ENCODE assay signal across 15 cellular contexts in the genomic region with DNA sequence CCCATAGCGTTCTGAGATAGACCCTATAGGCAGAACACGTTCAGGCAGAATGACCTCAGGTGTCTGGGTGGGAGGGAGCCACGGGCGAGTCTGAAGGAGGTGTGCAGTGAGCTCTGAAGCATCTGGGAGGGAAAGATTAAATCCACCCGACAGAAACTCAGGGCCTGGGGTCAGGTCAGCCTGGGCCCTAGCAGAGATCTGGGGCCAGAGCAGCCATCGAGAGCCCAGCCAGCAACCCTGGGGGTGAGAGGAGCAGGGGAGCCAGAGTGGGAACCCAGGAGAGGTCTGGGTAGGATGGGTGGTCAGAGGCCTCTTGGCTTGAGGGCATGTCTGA. TPM values are rescaled to one million over a fixed set of nuclear protein-coding genes. Genes with fewer than 3 reads are reported as not detected.
DNase-seq lines count a peak whose midpoint lies in the region; ATAC-seq and TF ChIP-seq lines count a peak whose summit lies in the region.
"Had no signal": no experiment of that assay in that cellular context is flagged by ENCODE, and none has a peak within 500 bp of the region (broad histone marks: within the 10 kb centered on the region; RNA-seq: fewer than 3 reads in every experiment).

No MANE protein-coding gene starts in this region.

- ATAC-seq in WTC11 (no peak), foreskin keratinocyte (no peak), HG03457 (IDR thresholded peaks at IDR 0.05; ENCODE audit: unreplicated experiment) (no peak)
- ATAC-seq in natural killer cell treated with Interleukin-12 subunit alpha and Interleukin-12 subunit beta and Interleukin-15 and Interleukin-18, amount 100 ng/mL, for 72 hours: no peak
- ATAC-seq: CD8-positive, alpha-beta T cell; HepG2 had no signal

- H3K9me3 ChIP-seq in smooth muscle cell (replicated peaks; ENCODE audit: low read depth): no peaks in the 10 kb centered on the region
- H3K9me3 ChIP-seq: BE2C had no signal

- H3K27ac Mint-ChIP-seq in HFFc6 (peak overlapping the region; percentile 82), WTC11 (peak overlapping the region; percentile 18; the same call in 1 of the 2 replicates)
- H3K27ac Mint-ChIP-seq in natural killer cell treated with Interleukin-12 subunit alpha and Interleukin-12 subunit beta and Interleukin-15 and Interleukin-18, amount 100 ng/mL, for 72 hours: no peak overlapping the region
- H3K27ac Mint-ChIP-seq: CD8-positive, alpha-beta T cell had no signal

- POLR2A ChIA-PET in WTC11 (lab: Charles Lee): no interaction called here

- DNase-seq in HFFc6 (no peak), WTC11 (ENCODE audit: low spot score) (no peak), foreskin keratinocyte (no peak), smooth muscle cell (lab: John Stamatoyannopoulos, UW; ENCODE audit: unreplicated experiment) (no peak)
- no peak for DNase-seq in activated CD4-positive, alpha-beta T cell treated with anti-CD3 and anti-CD28 coated beads for 1 hour
- DNase-seq in natural killer cell treated with Interleukin-12 subunit alpha and Interleukin-12 subunit beta and Interleukin-15 and Interleukin-18, amount 100 ng/mL, for 72 hours (ENCODE audit: low spot score): no peak
- DNase-seq: BE2C; CD8-positive, alpha-beta T cell; Karpas-422; NCI-H187 treated with DMSO at 0.1 percent for 48 hours; NCI-H446; Right ventricle myocardium superior had no signal

- 84% methylated on average over 6 of the region's 6 CpGs for WGBS in smooth muscle cell (ENCODE audit: low lambda C conversion rate)

- H3K4me2 ChIP-seq in smooth muscle cell: no peak overlapping the region

- H3K27ac ChIP-seq in foreskin keratinocyte: peak overlapping the region; percentile 98
- H3K27ac ChIP-seq in smooth muscle cell (ENCODE audit: low read depth): peak overlapping the region; percentile 85
- H3K27ac ChIP-seq: GM23248 had no signal

- 0 out of 2 replicates have a peak, but pooled peaks cover 4% of the 10 kb centered on the region for H3K9me3 Mint-ChIP-seq in HFFc6
- H3K9me3 Mint-ChIP-seq in WTC11: no peaks in the 10 kb centered on the region
- H3K9me3 Mint-ChIP-seq in natural killer cell treated with Interleukin-12 subunit alpha and Interleukin-12 subunit beta and Interleukin-15 and Interleukin-18, amount 100 ng/mL, for 72 hours: no peaks in the 10 kb centered on the region
- H3K9me3 Mint-ChIP-seq: CD8-positive, alpha-beta T cell had no signal

- no peaks in the 10 kb centered on the region for H3K79me2 ChIP-seq in smooth muscle cell (ENCODE audit: low read depth)

- no peak overlapping the region for H2AFZ ChIP-seq in smooth muscle cell (ENCODE audit: low read depth)
- H2AFZ ChIP-seq: GM23248 had no signal

- CTCF ChIA-PET in WTC11 (lab: Charles Lee): interaction anchor here (1.1 kb wide), 1 partner anchor 219 kb away, joined by 3 read pairs; the partner anchor contains the start of gene SIN3A

- H3K4me1 ChIP-seq in foreskin keratinocyte (peaks cover 46% of the 10 kb centered on the region), smooth muscle cell (ENCODE audit: low read depth) (peaks cover 32% of the 10 kb centered on the region)

- H4K20me1 ChIP-seq in smooth muscle cell (ENCODE audit: low read depth): no peaks in the 10 kb centered on the region

- H3K9ac ChIP-seq in smooth muscle cell (ENCODE audit: low read depth): peak overlapping the region; percentile 2
- H3K9ac ChIP-seq: GM23248 had no signal

- H3F3A ChIP-seq in smooth muscle cell (ENCODE audit: low read depth): peaks cover 22% of the 10 kb centered on the region

- H3K4me1 Mint-ChIP-seq in HFFc6 (ENCODE audit: low read depth): peaks cover 84% of the 10 kb centered on the region
- H3K4me1 Mint-ChIP-seq in WTC11: peaks cover 20% of the 10 kb centered on the region
- peaks cover 0 to 4% of the 10 kb centered on the region in 2 donors for H3K4me1 Mint-ChIP-seq in natural killer cell treated with Interleukin-12 subunit alpha and Interleukin-12 subunit beta and Interleukin-15 and Interleukin-18, amount 100 ng/mL, for 72 hours (ENCODE audit: low read depth in 2 of 2)

- H3K4me3 Mint-ChIP-seq in HFFc6: no peak overlapping the region; the same call in 1 of the 2 replicates
- no peak overlapping the region for H3K4me3 Mint-ChIP-seq in WTC11
- H3K4me3 Mint-ChIP-seq in natural killer cell treated with Interleukin-12 subunit alpha and Interleukin-12 subunit beta and Interleukin-15 and Interleukin-18, amount 100 ng/mL, for 72 hours: no peak overlapping the region
- H3K4me3 Mint-ChIP-seq: CD8-positive, alpha-beta T cell had no signal

- no peak overlapping the region for H3K4me3 ChIP-seq in smooth muscle cell
- H3K4me3 ChIP-seq: GM23248 had no signal

- H3K27me3 ChIP-seq in foreskin keratinocyte (no peaks in the 10 kb centered on the region), smooth muscle cell (ENCODE audit: low read depth) (no peaks in the 10 kb centered on the region)
- H3K27me3 ChIP-seq: BE2C had no signal

- no peaks in the 10 kb centered on the region for H3K36me3 ChIP-seq in smooth muscle cell (ENCODE audit: low read depth)
- H3K36me3 ChIP-seq: BE2C had no signal

- H3K36me3 Mint-ChIP-seq in HFFc6 (ENCODE audit: low read depth) (peaks cover 10% of the 10 kb centered on the region), WTC11 (no peaks in the 10 kb centered on the region; the same call in 1 of the 2 replicates)
- H3K36me3 Mint-ChIP-seq in natural killer cell treated with Interleukin-12 subunit alpha and Interleukin-12 subunit beta and Interleukin-15 and Interleukin-18, amount 100 ng/mL, for 72 hours: no peaks in the 10 kb centered on the region
- H3K36me3 Mint-ChIP-seq: CD8-positive, alpha-beta T cell had no signal

- peaks cover 24% of the 10 kb centered on the region for H3K27me3 Mint-ChIP-seq in HFFc6 (ENCODE audit: insufficient read depth)
- no peaks in the 10 kb centered on the region for H3K27me3 Mint-ChIP-seq in WTC11 (ENCODE audit: low read depth)
- H3K27me3 Mint-ChIP-seq in natural killer cell treated with Interleukin-12 subunit alpha and Interleukin-12 subunit beta and Interleukin-15 and Interleukin-18, amount 100 ng/mL, for 72 hours: peaks cover 0 to 2% of the 10 kb centered on the region in 2 donors

- TF ChIP-seq CTCF in HFFc6 (IDR thresholded peaks at IDR 0.05) (no peak), WTC11 (IDR thresholded peaks at IDR 0.05) (no peak), foreskin keratinocyte (conservative IDR thresholded peaks at IDR 0.05) (no peak), smooth muscle cell (IDR thresholded peaks at IDR 0.05; ENCODE audit: borderline replicate concordance, insufficient read depth, poor library complexity, severe bottlenecking) (no peak)

TF ChIP-seq in WTC11, 78 proteins besides CTCF, POLR2A, EP300 and RAD21 (continues in another document):
- TF ChIP-seq, protein P1, sequence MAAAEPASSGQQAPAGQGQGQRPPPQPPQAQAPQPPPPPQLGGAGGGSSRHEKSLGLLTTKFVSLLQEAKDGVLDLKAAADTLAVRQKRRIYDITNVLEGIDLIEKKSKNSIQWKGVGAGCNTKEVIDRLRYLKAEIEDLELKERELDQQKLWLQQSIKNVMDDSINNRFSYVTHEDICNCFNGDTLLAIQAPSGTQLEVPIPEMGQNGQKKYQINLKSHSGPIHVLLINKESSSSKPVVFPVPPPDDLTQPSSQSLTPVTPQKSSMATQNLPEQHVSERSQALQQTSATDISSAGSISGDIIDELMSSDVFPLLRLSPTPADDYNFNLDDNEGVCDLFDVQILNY (CRISPR knock-in tag; IDR thresholded peaks at IDR 0.05): no peak

RNA-seq across cellular contexts. Expression of gene SNX33, which starts 22.1 kb away (rescaled TPM):
- total RNA-seq in HFFc6 (2021; fragmentation: NEBNext Ultra II Directional; extraction: Animal tissue kit (Norgen Biotek cat#: 25700)): 10 to 100 TPM; 23.3 to 28.1 (median 25.3) TPM
- total RNA-seq in WTC11 (2021) (17.8 to 19.8 TPM (median 18.9 TPM) in 3 replicates), foreskin keratinocyte (26.7 and 28.9 TPM in 2 replicates), smooth muscle cell (9.7 and 13.6 TPM in 2 replicates)
- polyA plus RNA-seq in foreskin keratinocyte (26.2 and 28.3 TPM in 2 replicates), smooth muscle cell (14.2 and 19.2 TPM in 2 replicates)
- total RNA-seq in natural killer cell treated with Interleukin-12 subunit alpha and Interleukin-12 subunit beta and Interleukin-15 and Interleukin-18, amount 100 ng/mL, for 72 hours: 1 to 10 TPM; 2.6 to 3.3 TPM

RNA-seq across cellular contexts. Expression of gene IMP3, which starts 29.8 kb away (rescaled TPM):
- total RNA-seq in HFFc6 (2021; fragmentation: NEBNext Ultra II Directional; extraction: Animal tissue kit (Norgen Biotek cat#: 25700)): 10 to 100 TPM; 55.1 to 62.9 (median 58.7) TPM
- total RNA-seq in WTC11 (2021): 93.7 to 107 TPM (median 94.8 TPM) in 3 replicates
- total RNA-seq in foreskin keratinocyte: 91.3 and 101 TPM in 2 replicates
- polyA plus RNA-seq in foreskin keratinocyte: 105 and 115 TPM in 2 replicates
- 54.1 and 55.6 TPM in 2 replicates for total RNA-seq in smooth muscle cell
- polyA plus RNA-seq in smooth muscle cell: 56.7 and 57.5 TPM in 2 replicates
- total RNA-seq in natural killer cell treated with Interleukin-12 subunit alpha and Interleukin-12 subunit beta and Interleukin-15 and Interleukin-18, amount 100 ng/mL, for 72 hours: 100 to 1,000 TPM in 1 of 2 donors, 10 to 100 TPM in 1; 76.2 to 111 TPM

RNA-seq across cellular contexts. Expression of gene CSPG4, which starts 42.8 kb away (rescaled TPM):
- total RNA-seq in HFFc6 (2021; fragmentation: NEBNext Ultra II Directional; extraction: Animal tissue kit (Norgen Biotek cat#: 25700)): 100 to 1,000 TPM in 1 of 6 experiments, 10 to 100 TPM in 5; 81.2 to 111 (median 95.7) TPM
- total RNA-seq in WTC11 (2021): 2.9 to 3.6 TPM (median 3.6 TPM) in 3 replicates
- 6.0 and 13.3 TPM in 2 replicates for total RNA-seq in foreskin keratinocyte
- 2.7 and 5.1 TPM in 2 replicates for polyA plus RNA-seq in foreskin keratinocyte
- 31.1 and 35.3 TPM in 2 replicates for total RNA-seq in smooth muscle cell
- polyA plus RNA-seq in smooth muscle cell: 46.6 and 54.9 TPM in 2 replicates
- total RNA-seq in natural killer cell treated with Interleukin-12 subunit alpha and Interleukin-12 subunit beta and Interleukin-15 and Interleukin-18, amount 100 ng/mL, for 72 hours: not detected
- total RNA-seq: CD8-positive, alpha-beta T cell had no signal

RNA-seq across cellular contexts. Expression of gene SNUPN, which starts 44.3 kb away (rescaled TPM):
- 10 to 100 TPM; 22.5 to 28.4 (median 25.1) TPM for total RNA-seq in HFFc6 (2021; fragmentation: NEBNext Ultra II Directional; extraction: Animal tissue kit (Norgen Biotek cat#: 25700))
- total RNA-seq in WTC11 (2021): 25.9 to 28.4 TPM (median 27.9 TPM) in 3 replicates
- 21.5 and 22.0 TPM in 2 replicates for total RNA-seq in foreskin keratinocyte
- polyA plus RNA-seq in foreskin keratinocyte: 21.6 and 21.7 TPM in 2 replicates
- total RNA-seq in smooth muscle cell: 15.2 and 20.7 TPM in 2 replicates
- 24.0 and 26.7 TPM in 2 replicates for polyA plus RNA-seq in smooth muscle cell
- 10 to 100 TPM; 15.5 to 26.7 TPM for total RNA-seq in natural killer cell treated with Interleukin-12 subunit alpha and Interleukin-12 subunit beta and Interleukin-15 and Interleukin-18, amount 100 ng/mL, for 72 hours

Comparison
In these comparisons a context has a peak if more than half of its experiments do, and no peak if none do; other contexts are left out.
1. H3K27ac Mint-ChIP-seq: peak in HFFc6 (single experiment) and WTC11 (single experiment); none in natural killer cell treated with Interleukin-12 subunit alpha and Interleukin-12 subunit beta and Interleukin-15 and Interleukin-18, amount 100 ng/mL, for 72 hours (0 of 2).